6 cellular contexts compared by ENCODE assay signal in the genomic region with DNA sequence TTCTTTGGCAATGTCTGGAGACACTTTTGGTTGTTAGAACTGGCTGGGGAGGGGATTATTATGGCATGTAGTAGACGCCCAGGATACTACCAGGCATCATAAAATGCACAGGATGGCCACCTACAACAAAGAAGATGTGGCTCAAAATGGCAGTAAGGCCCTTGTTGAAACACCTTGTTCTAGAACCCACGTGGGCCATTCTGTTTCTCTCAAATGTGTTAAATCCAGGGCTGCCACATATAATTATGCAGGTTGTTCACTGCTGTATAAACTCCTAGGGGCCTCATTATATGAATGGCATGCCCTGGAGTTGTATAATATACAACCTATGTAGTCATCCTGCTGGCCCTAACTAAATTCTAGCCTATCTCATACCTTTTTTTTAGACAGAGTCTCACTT.
"Had no signal": no experiment of that assay in that cellular context is flagged by ENCODE, and none has a peak within 500 bp of the region (broad histone marks: within the 10 kb centered on the region; RNA-seq: fewer than 3 reads in every experiment).

No MANE protein-coding gene starts in this region.

- H3K4me3 ChIP-seq: K562 had no signal

- DNase-seq: IMR-90, KBM-7, KG1 had no signal

- H3K27ac ChIP-seq: HL-60 had no signal

- ATAC-seq: HepG2, K562 had no signal
